1 cellular context compared by ENCODE assay signal in the genomic region with DNA sequence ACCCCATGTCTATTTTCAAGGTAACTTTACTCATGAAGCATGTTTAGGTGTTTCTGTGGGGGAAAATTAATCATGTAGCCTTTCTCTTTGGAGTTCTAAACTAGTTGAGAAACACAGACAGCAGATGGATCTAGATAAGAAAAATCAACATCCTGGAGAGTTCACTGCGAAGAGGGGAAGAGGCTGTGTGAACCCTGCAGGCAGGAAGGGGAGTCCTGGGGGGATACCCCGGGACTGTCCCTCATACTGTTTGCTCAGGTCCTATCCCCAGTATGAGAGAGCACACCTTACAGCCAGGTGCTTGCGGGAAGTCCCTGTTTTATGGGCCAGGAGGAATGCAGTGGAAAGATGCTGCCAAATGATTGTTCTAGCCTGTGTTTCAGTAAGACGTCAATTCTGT.
TF ChIP-seq lines count a peak whose summit lies in the region.

No MANE protein-coding gene starts in this region.

TF ChIP-seq in HepG2, 621 proteins besides CTCF, POLR2A, EP300 and RAD21 (continued from another document and continues in another):
- TF ChIP-seq ZNF367 (CRISPR knock-in tag; IDR thresholded peaks at IDR 0.05; ENCODE audit: borderline replicate concordance), result no peak
- TF ChIP-seq, protein P1, sequence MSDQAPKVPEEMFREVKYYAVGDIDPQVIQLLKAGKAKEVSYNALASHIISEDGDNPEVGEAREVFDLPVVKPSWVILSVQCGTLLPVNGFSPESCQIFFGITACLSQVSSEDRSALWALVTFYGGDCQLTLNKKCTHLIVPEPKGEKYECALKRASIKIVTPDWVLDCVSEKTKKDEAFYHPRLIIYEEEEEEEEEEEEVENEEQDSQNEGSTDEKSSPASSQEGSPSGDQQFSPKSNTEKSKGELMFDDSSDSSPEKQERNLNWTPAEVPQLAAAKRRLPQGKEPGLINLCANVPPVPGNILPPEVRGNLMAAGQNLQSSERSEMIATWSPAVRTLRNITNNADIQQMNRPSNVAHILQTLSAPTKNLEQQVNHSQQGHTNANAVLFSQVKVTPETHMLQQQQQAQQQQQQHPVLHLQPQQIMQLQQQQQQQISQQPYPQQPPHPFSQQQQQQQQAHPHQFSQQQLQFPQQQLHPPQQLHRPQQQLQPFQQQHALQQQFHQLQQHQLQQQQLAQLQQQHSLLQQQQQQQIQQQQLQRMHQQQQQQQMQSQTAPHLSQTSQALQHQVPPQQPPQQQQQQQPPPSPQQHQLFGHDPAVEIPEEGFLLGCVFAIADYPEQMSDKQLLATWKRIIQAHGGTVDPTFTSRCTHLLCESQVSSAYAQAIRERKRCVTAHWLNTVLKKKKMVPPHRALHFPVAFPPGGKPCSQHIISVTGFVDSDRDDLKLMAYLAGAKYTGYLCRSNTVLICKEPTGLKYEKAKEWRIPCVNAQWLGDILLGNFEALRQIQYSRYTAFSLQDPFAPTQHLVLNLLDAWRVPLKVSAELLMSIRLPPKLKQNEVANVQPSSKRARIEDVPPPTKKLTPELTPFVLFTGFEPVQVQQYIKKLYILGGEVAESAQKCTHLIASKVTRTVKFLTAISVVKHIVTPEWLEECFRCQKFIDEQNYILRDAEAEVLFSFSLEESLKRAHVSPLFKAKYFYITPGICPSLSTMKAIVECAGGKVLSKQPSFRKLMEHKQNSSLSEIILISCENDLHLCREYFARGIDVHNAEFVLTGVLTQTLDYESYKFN (CRISPR knock-in tag; conservative IDR thresholded peaks at IDR 0.05), result peak; percentile 56
- TF ChIP-seq SAP130 (CRISPR knock-in tag; IDR thresholded peaks at IDR 0.05; ENCODE audit: low read depth), result peak; percentile 31; the same call in 1 of the 2 replicates
- no peak for TF ChIP-seq SRF (IDR thresholded peaks at IDR 0.05; ENCODE audit: low read depth, low read length)
- TF ChIP-seq, protein P2, sequence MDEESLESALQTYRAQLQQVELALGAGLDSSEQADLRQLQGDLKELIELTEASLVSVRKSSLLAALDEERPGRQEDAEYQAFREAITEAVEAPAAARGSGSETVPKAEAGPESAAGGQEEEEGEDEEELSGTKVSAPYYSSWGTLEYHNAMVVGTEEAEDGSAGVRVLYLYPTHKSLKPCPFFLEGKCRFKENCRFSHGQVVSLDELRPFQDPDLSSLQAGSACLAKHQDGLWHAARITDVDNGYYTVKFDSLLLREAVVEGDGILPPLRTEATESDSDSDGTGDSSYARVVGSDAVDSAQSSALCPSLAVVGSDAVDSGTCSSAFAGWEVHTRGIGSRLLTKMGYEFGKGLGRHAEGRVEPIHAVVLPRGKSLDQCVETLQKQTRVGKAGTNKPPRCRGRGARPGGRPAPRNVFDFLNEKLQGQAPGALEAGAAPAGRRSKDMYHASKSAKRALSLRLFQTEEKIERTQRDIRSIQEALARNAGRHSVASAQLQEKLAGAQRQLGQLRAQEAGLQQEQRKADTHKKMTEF (CRISPR knock-in tag; IDR thresholded peaks at IDR 0.05), result no peak
- TF ChIP-seq, protein P3, sequence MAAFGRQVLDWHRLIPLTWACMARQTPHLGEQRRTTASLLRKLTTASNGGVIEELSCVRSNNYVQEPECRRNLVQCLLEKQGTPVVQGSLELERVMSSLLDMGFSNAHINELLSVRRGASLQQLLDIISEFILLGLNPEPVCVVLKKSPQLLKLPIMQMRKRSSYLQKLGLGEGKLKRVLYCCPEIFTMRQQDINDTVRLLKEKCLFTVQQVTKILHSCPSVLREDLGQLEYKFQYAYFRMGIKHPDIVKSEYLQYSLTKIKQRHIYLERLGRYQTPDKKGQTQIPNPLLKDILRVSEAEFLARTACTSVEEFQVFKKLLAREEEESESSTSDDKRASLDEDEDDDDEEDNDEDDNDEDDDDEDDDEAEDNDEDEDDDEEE (CRISPR knock-in tag; IDR thresholded peaks at IDR 0.05), result no peak
- TF ChIP-seq FOXA3 (CRISPR knock-in tag; IDR thresholded peaks at IDR 0.05), result peak; percentile 51
- no peak for TF ChIP-seq YEATS4 (CRISPR knock-in tag; IDR thresholded peaks at IDR 0.05; ENCODE audit: borderline replicate concordance)
- TF ChIP-seq, protein P4, sequence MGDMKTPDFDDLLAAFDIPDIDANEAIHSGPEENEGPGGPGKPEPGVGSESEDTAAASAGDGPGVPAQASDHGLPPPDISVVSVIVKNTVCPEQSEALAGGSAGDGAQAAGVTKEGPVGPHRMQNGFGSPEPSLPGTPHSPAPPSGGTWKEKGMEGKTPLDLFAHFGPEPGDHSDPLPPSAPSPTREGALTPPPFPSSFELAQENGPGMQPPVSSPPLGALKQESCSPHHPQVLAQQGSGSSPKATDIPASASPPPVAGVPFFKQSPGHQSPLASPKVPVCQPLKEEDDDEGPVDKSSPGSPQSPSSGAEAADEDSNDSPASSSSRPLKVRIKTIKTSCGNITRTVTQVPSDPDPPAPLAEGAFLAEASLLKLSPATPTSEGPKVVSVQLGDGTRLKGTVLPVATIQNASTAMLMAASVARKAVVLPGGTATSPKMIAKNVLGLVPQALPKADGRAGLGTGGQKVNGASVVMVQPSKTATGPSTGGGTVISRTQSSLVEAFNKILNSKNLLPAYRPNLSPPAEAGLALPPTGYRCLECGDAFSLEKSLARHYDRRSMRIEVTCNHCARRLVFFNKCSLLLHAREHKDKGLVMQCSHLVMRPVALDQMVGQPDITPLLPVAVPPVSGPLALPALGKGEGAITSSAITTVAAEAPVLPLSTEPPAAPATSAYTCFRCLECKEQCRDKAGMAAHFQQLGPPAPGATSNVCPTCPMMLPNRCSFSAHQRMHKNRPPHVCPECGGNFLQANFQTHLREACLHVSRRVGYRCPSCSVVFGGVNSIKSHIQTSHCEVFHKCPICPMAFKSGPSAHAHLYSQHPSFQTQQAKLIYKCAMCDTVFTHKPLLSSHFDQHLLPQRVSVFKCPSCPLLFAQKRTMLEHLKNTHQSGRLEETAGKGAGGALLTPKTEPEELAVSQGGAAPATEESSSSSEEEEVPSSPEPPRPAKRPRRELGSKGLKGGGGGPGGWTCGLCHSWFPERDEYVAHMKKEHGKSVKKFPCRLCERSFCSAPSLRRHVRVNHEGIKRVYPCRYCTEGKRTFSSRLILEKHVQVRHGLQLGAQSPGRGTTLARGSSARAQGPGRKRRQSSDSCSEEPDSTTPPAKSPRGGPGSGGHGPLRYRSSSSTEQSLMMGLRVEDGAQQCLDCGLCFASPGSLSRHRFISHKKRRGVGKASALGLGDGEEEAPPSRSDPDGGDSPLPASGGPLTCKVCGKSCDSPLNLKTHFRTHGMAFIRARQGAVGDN (CRISPR knock-in tag; IDR thresholded peaks at IDR 0.05), result no peak
- no peak for TF ChIP-seq NBN (conservative IDR thresholded peaks at IDR 0.05)
- TF ChIP-seq HMG20B (CRISPR knock-in tag; conservative IDR thresholded peaks at IDR 0.05), result no peak
- TF ChIP-seq ZNF776 (CRISPR knock-in tag; IDR thresholded peaks at IDR 0.05), result no peak
- no peak for TF ChIP-seq PLRG1 (conservative IDR thresholded peaks at IDR 0.05)
- no peak for TF ChIP-seq EED (CRISPR knock-in tag; IDR thresholded peaks at IDR 0.05)
- no peak for TF ChIP-seq NR2F6 (IDR thresholded peaks at IDR 0.05)
- TF ChIP-seq NR2F6 (CRISPR knock-in tag; IDR thresholded peaks at IDR 0.05), result 0 out of 2 replicates have a peak, but pooled peaks have one; percentile 21
- TF ChIP-seq, protein P5, sequence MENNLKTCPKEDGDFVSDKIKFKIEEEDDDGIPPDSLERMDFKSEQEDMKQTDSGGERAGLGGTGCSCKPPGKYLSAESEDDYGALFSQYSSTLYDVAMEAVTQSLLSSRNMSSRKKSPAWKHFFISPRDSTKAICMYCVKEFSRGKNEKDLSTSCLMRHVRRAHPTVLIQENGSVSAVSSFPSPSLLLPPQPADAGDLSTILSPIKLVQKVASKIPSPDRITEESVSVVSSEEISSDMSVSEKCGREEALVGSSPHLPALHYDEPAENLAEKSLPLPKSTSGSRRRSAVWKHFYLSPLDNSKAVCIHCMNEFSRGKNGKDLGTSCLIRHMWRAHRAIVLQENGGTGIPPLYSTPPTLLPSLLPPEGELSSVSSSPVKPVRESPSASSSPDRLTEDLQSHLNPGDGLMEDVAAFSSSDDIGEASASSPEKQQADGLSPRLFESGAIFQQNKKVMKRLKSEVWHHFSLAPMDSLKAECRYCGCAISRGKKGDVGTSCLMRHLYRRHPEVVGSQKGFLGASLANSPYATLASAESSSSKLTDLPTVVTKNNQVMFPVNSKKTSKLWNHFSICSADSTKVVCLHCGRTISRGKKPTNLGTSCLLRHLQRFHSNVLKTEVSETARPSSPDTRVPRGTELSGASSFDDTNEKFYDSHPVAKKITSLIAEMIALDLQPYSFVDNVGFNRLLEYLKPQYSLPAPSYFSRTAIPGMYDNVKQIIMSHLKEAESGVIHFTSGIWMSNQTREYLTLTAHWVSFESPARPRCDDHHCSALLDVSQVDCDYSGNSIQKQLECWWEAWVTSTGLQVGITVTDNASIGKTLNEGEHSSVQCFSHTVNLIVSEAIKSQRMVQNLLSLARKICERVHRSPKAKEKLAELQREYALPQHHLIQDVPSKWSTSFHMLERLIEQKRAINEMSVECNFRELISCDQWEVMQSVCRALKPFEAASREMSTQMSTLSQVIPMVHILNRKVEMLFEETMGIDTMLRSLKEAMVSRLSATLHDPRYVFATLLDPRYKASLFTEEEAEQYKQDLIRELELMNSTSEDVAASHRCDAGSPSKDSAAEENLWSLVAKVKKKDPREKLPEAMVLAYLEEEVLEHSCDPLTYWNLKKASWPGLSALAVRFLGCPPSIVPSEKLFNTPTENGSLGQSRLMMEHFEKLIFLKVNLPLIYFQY (CRISPR knock-in tag; IDR thresholded peaks at IDR 0.05; ENCODE audit: borderline replicate concordance), result no peak
- no peak for TF ChIP-seq NFYB (CRISPR knock-in tag; IDR thresholded peaks at IDR 0.05)
- no peak for TF ChIP-seq FOXJ3 (CRISPR knock-in tag; IDR thresholded peaks at IDR 0.05; ENCODE audit: borderline replicate concordance)
- no peak for TF ChIP-seq SAFB2 (CRISPR knock-in tag; IDR thresholded peaks at IDR 0.05; ENCODE audit: borderline replicate concordance, low read depth)
- TF ChIP-seq ZBTB7B (CRISPR knock-in tag; IDR thresholded peaks at IDR 0.05), result peak; percentile 64; the same call in 1 of the 2 replicates
- peak; percentile 49; the same call in 1 of the 2 replicates for TF ChIP-seq BCL6 (CRISPR knock-in tag; IDR thresholded peaks at IDR 0.05)
- TF ChIP-seq, protein P6, sequence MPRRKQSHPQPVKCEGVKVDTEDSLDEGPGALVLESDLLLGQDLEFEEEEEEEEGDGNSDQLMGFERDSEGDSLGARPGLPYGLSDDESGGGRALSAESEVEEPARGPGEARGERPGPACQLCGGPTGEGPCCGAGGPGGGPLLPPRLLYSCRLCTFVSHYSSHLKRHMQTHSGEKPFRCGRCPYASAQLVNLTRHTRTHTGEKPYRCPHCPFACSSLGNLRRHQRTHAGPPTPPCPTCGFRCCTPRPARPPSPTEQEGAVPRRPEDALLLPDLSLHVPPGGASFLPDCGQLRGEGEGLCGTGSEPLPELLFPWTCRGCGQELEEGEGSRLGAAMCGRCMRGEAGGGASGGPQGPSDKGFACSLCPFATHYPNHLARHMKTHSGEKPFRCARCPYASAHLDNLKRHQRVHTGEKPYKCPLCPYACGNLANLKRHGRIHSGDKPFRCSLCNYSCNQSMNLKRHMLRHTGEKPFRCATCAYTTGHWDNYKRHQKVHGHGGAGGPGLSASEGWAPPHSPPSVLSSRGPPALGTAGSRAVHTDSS (CRISPR knock-in tag; conservative IDR thresholded peaks at IDR 0.05), result no peak
- no peak for TF ChIP-seq ZSCAN9 (CRISPR knock-in tag; IDR thresholded peaks at IDR 0.05; ENCODE audit: borderline replicate concordance)
- TF ChIP-seq ZNF557 (CRISPR knock-in tag; IDR thresholded peaks at IDR 0.05), result no peak
- no peak for TF ChIP-seq CBFB (CRISPR knock-in tag; IDR thresholded peaks at IDR 0.05)
- TF ChIP-seq ZNF460 (CRISPR knock-in tag; IDR thresholded peaks at IDR 0.05; ENCODE audit: borderline replicate concordance), result no peak
- no peak for TF ChIP-seq RFX1 (IDR thresholded peaks at IDR 0.05)
- TF ChIP-seq, protein P7, sequence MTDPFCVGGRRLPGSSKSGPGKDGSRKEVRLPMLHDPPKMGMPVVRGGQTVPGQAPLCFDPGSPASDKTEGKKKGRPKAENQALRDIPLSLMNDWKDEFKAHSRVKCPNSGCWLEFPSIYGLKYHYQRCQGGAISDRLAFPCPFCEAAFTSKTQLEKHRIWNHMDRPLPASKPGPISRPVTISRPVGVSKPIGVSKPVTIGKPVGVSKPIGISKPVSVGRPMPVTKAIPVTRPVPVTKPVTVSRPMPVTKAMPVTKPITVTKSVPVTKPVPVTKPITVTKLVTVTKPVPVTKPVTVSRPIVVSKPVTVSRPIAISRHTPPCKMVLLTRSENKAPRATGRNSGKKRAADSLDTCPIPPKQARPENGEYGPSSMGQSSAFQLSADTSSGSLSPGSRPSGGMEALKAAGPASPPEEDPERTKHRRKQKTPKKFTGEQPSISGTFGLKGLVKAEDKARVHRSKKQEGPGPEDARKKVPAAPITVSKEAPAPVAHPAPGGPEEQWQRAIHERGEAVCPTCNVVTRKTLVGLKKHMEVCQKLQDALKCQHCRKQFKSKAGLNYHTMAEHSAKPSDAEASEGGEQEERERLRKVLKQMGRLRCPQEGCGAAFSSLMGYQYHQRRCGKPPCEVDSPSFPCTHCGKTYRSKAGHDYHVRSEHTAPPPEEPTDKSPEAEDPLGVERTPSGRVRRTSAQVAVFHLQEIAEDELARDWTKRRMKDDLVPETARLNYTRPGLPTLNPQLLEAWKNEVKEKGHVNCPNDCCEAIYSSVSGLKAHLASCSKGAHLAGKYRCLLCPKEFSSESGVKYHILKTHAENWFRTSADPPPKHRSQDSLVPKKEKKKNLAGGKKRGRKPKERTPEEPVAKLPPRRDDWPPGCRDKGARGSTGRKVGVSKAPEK (CRISPR knock-in tag; IDR thresholded peaks at IDR 0.05; ENCODE audit: borderline replicate concordance), result 0 out of 2 replicates have a peak, but pooled peaks have one; percentile 29
- TF ChIP-seq ISX (CRISPR knock-in tag; conservative IDR thresholded peaks at IDR 0.05), result no peak
- no peak for TF ChIP-seq ZNF614 (CRISPR knock-in tag; IDR thresholded peaks at IDR 0.05; ENCODE audit: borderline replicate concordance)
- no peak for TF ChIP-seq ZNF788 (CRISPR knock-in tag; IDR thresholded peaks at IDR 0.05; ENCODE audit: borderline replicate concordance)
- TF ChIP-seq GZF1 (CRISPR knock-in tag; IDR thresholded peaks at IDR 0.05), result no peak
- TF ChIP-seq, protein P8, sequence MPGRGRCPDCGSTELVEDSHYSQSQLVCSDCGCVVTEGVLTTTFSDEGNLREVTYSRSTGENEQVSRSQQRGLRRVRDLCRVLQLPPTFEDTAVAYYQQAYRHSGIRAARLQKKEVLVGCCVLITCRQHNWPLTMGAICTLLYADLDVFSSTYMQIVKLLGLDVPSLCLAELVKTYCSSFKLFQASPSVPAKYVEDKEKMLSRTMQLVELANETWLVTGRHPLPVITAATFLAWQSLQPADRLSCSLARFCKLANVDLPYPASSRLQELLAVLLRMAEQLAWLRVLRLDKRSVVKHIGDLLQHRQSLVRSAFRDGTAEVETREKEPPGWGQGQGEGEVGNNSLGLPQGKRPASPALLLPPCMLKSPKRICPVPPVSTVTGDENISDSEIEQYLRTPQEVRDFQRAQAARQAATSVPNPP (CRISPR knock-in tag; IDR thresholded peaks at IDR 0.05), result no peak
- no peak for TF ChIP-seq SALL2 (CRISPR knock-in tag; IDR thresholded peaks at IDR 0.05)
- no peak for TF ChIP-seq ZNF7 (CRISPR knock-in tag; IDR thresholded peaks at IDR 0.05)
- TF ChIP-seq SRSF4 (IDR thresholded peaks at IDR 0.05; ENCODE audit: low read depth, low read length, poor library complexity, severe bottlenecking), result no peak
- TF ChIP-seq SIN3A (IDR thresholded peaks at IDR 0.05; ENCODE audit: borderline replicate concordance, low read depth, low read length), result no peak
- TF ChIP-seq ARHGAP35 (CRISPR knock-in tag; IDR thresholded peaks at IDR 0.05; ENCODE audit: borderline replicate concordance), result no peak
- no peak for TF ChIP-seq EEA1 (CRISPR knock-in tag; IDR thresholded peaks at IDR 0.05; ENCODE audit: borderline replicate concordance)
